In the genomic region with DNA sequence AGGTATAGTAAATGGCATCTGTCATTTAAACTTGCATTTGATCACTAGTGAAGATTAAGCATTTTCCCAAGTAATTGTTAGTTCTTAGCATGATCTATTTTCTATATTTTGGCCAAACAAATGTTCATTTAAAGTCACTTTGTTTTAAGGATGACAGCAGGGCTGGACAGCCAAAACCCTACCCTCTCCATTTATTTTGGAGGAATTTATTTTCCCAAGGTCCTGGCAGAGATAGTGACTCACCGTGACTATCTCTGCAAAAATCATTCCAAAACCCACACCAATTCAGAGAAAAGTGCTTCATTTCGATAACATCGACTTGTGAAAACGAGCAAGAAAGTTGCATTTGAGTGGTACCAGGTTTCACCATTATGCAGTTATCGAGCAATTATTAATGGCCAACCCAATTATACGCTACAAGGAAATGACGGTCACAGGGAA, we compare ENCODE assay signal across 8 cellular contexts. TPM values are rescaled to one million over a fixed set of nuclear protein-coding genes. Genes with fewer than 3 reads are reported as not detected.
DNase-seq lines count a peak whose midpoint lies in the region; ATAC-seq and TF ChIP-seq lines count a peak whose summit lies in the region.

No MANE protein-coding gene starts in this region.

- H3K4me3 ChIP-seq in Peyer's patch (peak overlapping the region; percentile 81 to 93 (median 89)), fibroblast of lung (replicated peaks in 1 of 4; ENCODE audit: control extremely low read depth in 1 of 4, insufficient read depth in 1 of 4, low read depth in 3 of 4, low read length in 4 of 4) (peak overlapping the region; percentile 74 to 98 (median 80)), retinal pigment epithelial cell (ENCODE audit: low read length) (peak overlapping the region; percentile 94)

- H3K27me3 Mint-ChIP-seq in activated CD4-positive, alpha-beta T cell treated with anti-CD3 and anti-CD28 coated beads, Interleukin-2, amount 10 ng/mL, durations not matched to agents 7 days and 5 days, result peaks cover 4% of the 10 kb centered on the region

- H3K9me3 ChIP-seq in Peyer's patch (no peaks in the 10 kb centered on the region), fibroblast of lung (ENCODE audit: control insufficient read depth, insufficient read depth, low read depth, low read length) (no peaks in the 10 kb centered on the region)

- no peaks in the 10 kb centered on the region for H3K36me3 Mint-ChIP-seq in activated CD4-positive, alpha-beta T cell treated with anti-CD3 and anti-CD28 coated beads, Interleukin-2, amount 10 ng/mL, durations not matched to agents 7 days and 5 days (ENCODE audit: low read depth)

- H4K20me1 ChIP-seq in fibroblast of lung (ENCODE audit: control insufficient read depth, extremely low read depth, insufficient read depth, low read length), result no peaks in the 10 kb centered on the region

- peak overlapping the region; percentile 84 for H3K4me2 ChIP-seq in fibroblast of lung (ENCODE audit: extremely low read depth, insufficient read depth, low read length)

- no peaks in the 10 kb centered on the region for H3K9me3 Mint-ChIP-seq in activated CD4-positive, alpha-beta T cell treated with anti-CD3 and anti-CD28 coated beads, Interleukin-2, amount 10 ng/mL, durations not matched to agents 7 days and 5 days

- peaks cover 37% of the 10 kb centered on the region for H3K4me1 Mint-ChIP-seq in activated CD4-positive, alpha-beta T cell treated with anti-CD3 and anti-CD28 coated beads, Interleukin-2, amount 10 ng/mL, durations not matched to agents 7 days and 5 days

- peak overlapping the region; percentile 94 for H3K27ac Mint-ChIP-seq in activated CD4-positive, alpha-beta T cell treated with anti-CD3 and anti-CD28 coated beads, Interleukin-2, amount 10 ng/mL, durations not matched to agents 7 days and 5 days

- H3K36me3 ChIP-seq in Peyer's patch (no peaks in the 10 kb centered on the region), fibroblast of lung (ENCODE audit: control insufficient read depth, insufficient read depth, low read length) (no peaks in the 10 kb centered on the region)

- H3K27ac ChIP-seq in Peyer's patch (peak overlapping the region; percentile 94 to 100 (median 97)), fibroblast of lung (ENCODE audit: insufficient read depth, low read length) (peak overlapping the region; percentile 93)

- peak overlapping the region; percentile 95 for H3K9ac ChIP-seq in fibroblast of lung (ENCODE audit: insufficient read depth, low read length)

- TF ChIP-seq POLR2A in Peyer's patch (IDR thresholded peaks at IDR 0.05), result no peak

- H3K4me1 ChIP-seq in Peyer's patch, result peaks cover 0 to 40% (median 0%) of the 10 kb centered on the region in 4 donors
- H3K4me1 ChIP-seq in fibroblast of lung (ENCODE audit: control insufficient read depth, extremely low read depth, insufficient read depth, low read length), result peaks cover 2% of the 10 kb centered on the region

- ATAC-seq in HG03025 (IDR thresholded peaks at IDR 0.05; ENCODE audit: low FRiP score, unreplicated experiment), result no peak

- H3K79me2 ChIP-seq in fibroblast of lung (ENCODE audit: control insufficient read depth, insufficient read depth, low read length), result peaks cover 2% of the 10 kb centered on the region

- no peaks in the 10 kb centered on the region for H3K27me3 ChIP-seq in Peyer's patch
- H3K27me3 ChIP-seq in fibroblast of lung (ENCODE audit: control insufficient read depth, insufficient read depth, low read length), result no peaks in the 10 kb centered on the region

- CTCF ChIA-PET in activated CD4-positive, alpha-beta T cell treated with anti-CD3 and anti-CD28 coated beads, Interleukin-2, amount 10 ng/mL, durations not matched to agents 7 days and 5 days (lab: Charles Lee), result interaction anchor here (0.6 to 1.6 kb wide), 4 partner anchors 18 to 106 kb away, joined by 3 to 5 read pairs (median 3); a partner anchor contains a TSS

- no peak for DNase-seq in activated CD4-positive, alpha-beta T cell treated with anti-CD3 and anti-CD28 coated beads, Interleukin-2, amount 10 ng/mL, durations not matched to agents 7 days and 5 days
- DNase-seq in activated CD4-positive, alpha-beta T cell treated with anti-CD3 and anti-CD28 coated beads for 1 hour, result no peak
- DNase-seq in Peyer's patch, result no peak
- no peak for DNase-seq in fibroblast of lung (ENCODE audit: low read depth in 2 of 2)
- DNase-seq in retinal pigment epithelial cell (ENCODE audit: low read depth), result no peak
- DNase-seq in putamen (ENCODE audit: low spot score), result no peak
- no peak for DNase-seq in medulla oblongata (ENCODE audit: extremely low spot score)

- TF ChIP-seq CTCF in Peyer's patch (IDR thresholded peaks at IDR 0.05) (no peak), fibroblast of lung (conservative IDR thresholded peaks at IDR 0.05 in 1 of 2, IDR thresholded peaks at IDR 0.05 in 1 of 2; ENCODE audit: low read depth in 1 of 2, low read length in 2 of 2) (no peak), retinal pigment epithelial cell (conservative IDR thresholded peaks at IDR 0.05; ENCODE audit: low read depth, low read length) (no peak)

- POLR2A ChIA-PET in activated CD4-positive, alpha-beta T cell treated with anti-CD3 and anti-CD28 coated beads, Interleukin-2, amount 10 ng/mL, durations not matched to agents 7 days and 5 days (lab: Charles Lee), result no interaction called here

- peak overlapping the region; percentile 87 for H2AFZ ChIP-seq in fibroblast of lung (ENCODE audit: low read length)

- peak overlapping the region; percentile 86 for H3K4me3 Mint-ChIP-seq in activated CD4-positive, alpha-beta T cell treated with anti-CD3 and anti-CD28 coated beads, Interleukin-2, amount 10 ng/mL, durations not matched to agents 7 days and 5 days

RNA-seq across cellular contexts. Expression of a gene that starts 0.7 kb away (rescaled TPM):
- total RNA-seq in activated CD4-positive, alpha-beta T cell treated with anti-CD3 and anti-CD28 coated beads, Interleukin-2, amount 10 ng/mL, durations not matched to agents 7 days and 5 days, result 10 to 100 TPM; 25.4 to 29.7 TPM
- total RNA-seq in Peyer's patch (100 to 1,000 TPM; 123 to 203 (median 166) TPM), fibroblast of lung (9.1 and 13.9 TPM in 2 replicates)
- polyA plus RNA-seq in fibroblast of lung, result 4.8 and 12.8 TPM in 2 replicates
- 4.7 and 7.4 TPM in 2 replicates for polyA plus RNA-seq in fibroblast of lung (2012)
- 54.4 and 102 TPM in 2 replicates for polyA minus RNA-seq in fibroblast of lung (ENCODE audit: low replicate concordance)
